Comparison of ENCODE assay signal across 21 cellular contexts in the genomic region with DNA sequence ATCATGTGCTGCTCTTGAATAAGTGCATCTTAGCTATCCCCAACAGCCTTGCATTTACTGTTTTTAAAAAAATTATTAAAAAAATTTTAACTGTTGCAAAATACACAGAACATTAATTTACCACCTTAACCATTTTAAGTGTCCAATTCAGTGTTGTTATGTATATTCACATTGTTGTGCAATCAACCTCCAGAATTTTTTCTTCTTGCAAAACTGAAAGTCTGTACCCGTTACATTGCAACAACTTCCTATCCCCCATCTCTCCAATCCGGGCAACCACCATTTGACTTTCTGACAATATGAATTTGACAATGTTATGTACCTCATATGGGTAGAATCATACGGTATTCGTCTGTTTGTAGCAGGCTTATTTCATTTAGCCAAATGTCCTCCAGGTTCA.
"Had no signal": no experiment of that assay in that cellular context is flagged by ENCODE, and none has a peak within 500 bp of the region (broad histone marks: within the 10 kb centered on the region; RNA-seq: fewer than 3 reads in every experiment).

No MANE protein-coding gene starts in this region.

- H3K27ac ChIP-seq: adrenal gland, sigmoid colon, tibial nerve, WERI-Rb-1 had no signal

- H3K4me1 Mint-ChIP-seq: activated naive CD4-positive, alpha-beta T cell treated with anti-CD3 and anti-CD28 coated beads, Interleukin-2, amount 50 U/mL, for 24 hours; nephron; stimulated activated naive B cell treated with anti-CD40 and anti-IgM and Interleukin-4, amounts not matched to agents 10 μg/mL and 1 μg/mL and 100 μg/mL, for 72 hours had no signal

- DNase-seq: activated CD4-positive, alpha-beta T cell treated with anti-CD3 and anti-CD28 coated beads for 1 hour; activated CD8-positive, alpha-beta memory T cell treated with anti-CD3 and anti-CD28 coated beads for 24 hours; activated gamma-delta T cell; adrenal gland; effector CD8-positive, alpha-beta T cell; islet precursor cell; midbrain; nucleus accumbens; sigmoid colon; stimulated activated CD4-positive, alpha-beta T cell treated with anti-CD3 and anti-CD28 coated beads, Interleukin-4, amount 100 ng/mL, for 4 hours; stimulated activated naive B cell treated with anti-CD40 and anti-IgM and Interleukin-4, amounts not matched to agents 10 μg/mL and 1 μg/mL and 100 μg/mL, for 72 hours; T-helper 2 cell; WERI-Rb-1 had no signal

- H3K27me3 Mint-ChIP-seq: stimulated activated naive B cell treated with anti-CD40 and anti-IgM and Interleukin-4, amounts not matched to agents 10 μg/mL and 1 μg/mL and 100 μg/mL, for 72 hours had no signal

- H3K27me3 ChIP-seq: adrenal gland, sigmoid colon, tibial nerve had no signal

- H3K9me3 ChIP-seq: adrenal gland, sigmoid colon, tibial nerve had no signal

- H3K4me3 Mint-ChIP-seq: activated naive CD4-positive, alpha-beta T cell treated with anti-CD3 and anti-CD28 coated beads, Interleukin-2, amount 50 U/mL, for 24 hours; nephron; stimulated activated naive B cell treated with anti-CD40 and anti-IgM and Interleukin-4, amounts not matched to agents 10 μg/mL and 1 μg/mL and 100 μg/mL, for 72 hours had no signal

- ATAC-seq: esophagus mucosa; left lobe of liver; stimulated activated naive B cell treated with anti-CD40 and anti-IgM and Interleukin-4, amounts not matched to agents 10 μg/mL and 1 μg/mL and 100 μg/mL, for 72 hours had no signal

- H3K9me3 Mint-ChIP-seq: activated naive CD4-positive, alpha-beta T cell treated with anti-CD3 and anti-CD28 coated beads, Interleukin-2, amount 50 U/mL, for 24 hours; nephron had no signal

- FAIRE-seq: bronchial epithelial cell, urothelium cell line had no signal

- H3K36me3 Mint-ChIP-seq: activated naive CD4-positive, alpha-beta T cell treated with anti-CD3 and anti-CD28 coated beads, Interleukin-2, amount 50 U/mL, for 24 hours; stimulated activated naive B cell treated with anti-CD40 and anti-IgM and Interleukin-4, amounts not matched to agents 10 μg/mL and 1 μg/mL and 100 μg/mL, for 72 hours had no signal

- H3K36me3 ChIP-seq: adrenal gland, sigmoid colon, tibial nerve had no signal

- H3K27ac Mint-ChIP-seq: activated naive CD4-positive, alpha-beta T cell treated with anti-CD3 and anti-CD28 coated beads, Interleukin-2, amount 50 U/mL, for 24 hours; nephron; stimulated activated naive B cell treated with anti-CD40 and anti-IgM and Interleukin-4, amounts not matched to agents 10 μg/mL and 1 μg/mL and 100 μg/mL, for 72 hours had no signal

- H3K4me3 ChIP-seq: adrenal gland, lung, sigmoid colon, tibial nerve had no signal

- H3K4me1 ChIP-seq: adrenal gland, sigmoid colon, tibial nerve had no signal
